9 cellular contexts compared by ENCODE assay signal in the genomic region with DNA sequence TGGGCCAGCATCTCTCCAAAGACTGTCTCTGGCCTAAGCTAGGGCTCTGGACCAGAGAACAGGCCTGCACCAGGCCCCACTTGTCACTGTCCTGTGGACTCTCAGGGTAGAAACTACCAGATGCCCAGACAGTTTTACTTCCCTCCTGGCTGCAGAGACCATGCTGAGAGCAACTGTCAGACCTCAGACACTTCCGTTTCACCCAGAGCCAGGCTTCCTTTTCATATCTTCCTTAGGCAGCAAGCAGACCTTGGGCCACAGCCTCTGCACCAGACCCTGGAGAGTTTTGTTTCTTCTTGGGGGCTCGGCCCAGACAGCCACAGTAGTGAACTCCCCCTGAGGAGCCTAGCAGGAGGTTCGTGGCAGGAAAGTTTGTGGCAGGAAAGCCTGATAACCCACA. TPM values are rescaled to one million over a fixed set of nuclear protein-coding genes. Genes with fewer than 3 reads are reported as not detected.
DNase-seq lines count a peak whose midpoint lies in the region; ATAC-seq and TF ChIP-seq lines count a peak whose summit lies in the region.
"Had no signal": no experiment of that assay in that cellular context is flagged by ENCODE, and none has a peak within 500 bp of the region (broad histone marks: within the 10 kb centered on the region; RNA-seq: fewer than 3 reads in every experiment).

No MANE protein-coding gene starts in this region.

- peak overlapping the region; percentile 67 to 96 (median 77) for H3K27ac Mint-ChIP-seq in CD4-positive, alpha-beta memory T cell
- H3K27ac Mint-ChIP-seq in activated CD4-positive, alpha-beta memory T cell treated with anti-CD3 and anti-CD28 coated beads, Interleukin-2, amount 10 ng/mL, durations not matched to agents 7 days and 5 days: peak overlapping the region; percentile 87
- H3K27ac Mint-ChIP-seq in natural killer cell: peak overlapping the region; percentile 47 to 84

- H3K4me3 Mint-ChIP-seq in CD4-positive, alpha-beta memory T cell: peak overlapping the region in 7 of 8 donors; percentile 57 to 82 (median 71)
- H3K4me3 Mint-ChIP-seq in activated CD4-positive, alpha-beta memory T cell treated with anti-CD3 and anti-CD28 coated beads, Interleukin-2, amount 10 ng/mL, durations not matched to agents 7 days and 5 days: no peak overlapping the region
- peak overlapping the region; percentile 14 for H3K4me3 Mint-ChIP-seq in natural killer cell

- CTCF ChIA-PET in CD4-positive, alpha-beta memory T cell (lab: Charles Lee; ENCODE audit: partially characterized antibody): interaction anchor here (3.3 kb wide), 1 partner anchor 24 kb away, joined by 11 read pairs; no protein-coding TSS in a partner anchor
- CTCF ChIA-PET in activated CD4-positive, alpha-beta memory T cell treated with anti-CD3 and anti-CD28 coated beads, Interleukin-2, amount 10 ng/mL, durations not matched to agents 7 days and 5 days (lab: Charles Lee): interaction anchor here (6.2 kb wide), 1 partner anchor 11 kb away, joined by 58 read pairs; a partner anchor contains a TSS
- CTCF ChIA-PET in PC-3 (lab: Charles Lee): no interaction called here

- no peaks in the 10 kb centered on the region for H3K9me3 ChIP-seq in CD4-positive, alpha-beta memory T cell (ENCODE audit: control insufficient read depth in 1 of 2, low read length in 2 of 2)
- H3K9me3 ChIP-seq in PC-3 (ENCODE audit: low read length): no peaks in the 10 kb centered on the region
- H3K9me3 ChIP-seq: suprapubic skin had no signal

- ATAC-seq in GM19324 (IDR thresholded peaks at IDR 0.05; ENCODE audit: low FRiP score, unreplicated experiment) (peak; percentile 36), HG03280 (IDR thresholded peaks at IDR 0.05; ENCODE audit: unreplicated experiment) (peak; percentile 43), natural killer cell (peak; percentile 70 to 79 (median 78)), PC-3 (no peak)

- no peak overlapping the region for H2AFZ ChIP-seq in PC-3 (ENCODE audit: low read length)

- H3K36me3 Mint-ChIP-seq in CD4-positive, alpha-beta memory T cell: no peaks in the 10 kb centered on the region
- H3K36me3 Mint-ChIP-seq in activated CD4-positive, alpha-beta memory T cell treated with anti-CD3 and anti-CD28 coated beads, Interleukin-2, amount 10 ng/mL, durations not matched to agents 7 days and 5 days (ENCODE audit: low read depth): peaks cover 2% of the 10 kb centered on the region
- no peaks in the 10 kb centered on the region for H3K36me3 Mint-ChIP-seq in natural killer cell

- H3K9me3 Mint-ChIP-seq in CD4-positive, alpha-beta memory T cell: no peaks in the 10 kb centered on the region
- no peaks in the 10 kb centered on the region for H3K9me3 Mint-ChIP-seq in activated CD4-positive, alpha-beta memory T cell treated with anti-CD3 and anti-CD28 coated beads, Interleukin-2, amount 10 ng/mL, durations not matched to agents 7 days and 5 days
- H3K9me3 Mint-ChIP-seq in natural killer cell: no peaks in the 10 kb centered on the region

- H3K4me2 ChIP-seq in PC-3 (ENCODE audit: low read length): no peak overlapping the region

- no peak overlapping the region for H3K4me3 ChIP-seq in CD4-positive, alpha-beta memory T cell (ENCODE audit: low read length in 2 of 2)
- H3K4me3 ChIP-seq in PC-3 (ENCODE audit: low read length): no peak overlapping the region
- H3K4me3 ChIP-seq: suprapubic skin had no signal

- POLR2A ChIA-PET in CD4-positive, alpha-beta memory T cell (lab: Charles Lee; ENCODE audit: partially characterized antibody): interaction anchor here (4.5 kb wide), 1 partner anchor 11 kb away, joined by 42 read pairs; a partner anchor contains a TSS
- POLR2A ChIA-PET in activated CD4-positive, alpha-beta memory T cell treated with anti-CD3 and anti-CD28 coated beads, Interleukin-2, amount 10 ng/mL, durations not matched to agents 7 days and 5 days (lab: Charles Lee): interaction anchor here (0.9 to 5.0 kb wide), 3 partner anchors 12 to 340 kb away, joined by 3 to 76 read pairs (median 3); a partner anchor contains a TSS
- POLR2A ChIA-PET in PC-3 (lab: Charles Lee; ENCODE audit: unreplicated experiment): no interaction called here

- intact Hi-C loops in CD4-positive, alpha-beta memory T cell (cut with micrococcal nuclease): no loop called here
- intact Hi-C loops in natural killer cell (cut with micrococcal nuclease) (no loop called here), PC-3 (cut with micrococcal nuclease) (no loop called here)

- no peaks in the 10 kb centered on the region for H3K9me2 ChIP-seq in PC-3 (replicated peaks; ENCODE audit: low read length)

- no peaks in the 10 kb centered on the region for H3K27me3 Mint-ChIP-seq in CD4-positive, alpha-beta memory T cell
- no peaks in the 10 kb centered on the region for H3K27me3 Mint-ChIP-seq in activated CD4-positive, alpha-beta memory T cell treated with anti-CD3 and anti-CD28 coated beads, Interleukin-2, amount 10 ng/mL, durations not matched to agents 7 days and 5 days
- no peaks in the 10 kb centered on the region for H3K27me3 Mint-ChIP-seq in natural killer cell (ENCODE audit: low read depth in 2 of 2)

- no peaks in the 10 kb centered on the region for H4K20me1 ChIP-seq in PC-3 (ENCODE audit: low read length)

- peak overlapping the region; percentile 23 for H3K27ac ChIP-seq in CD4-positive, alpha-beta memory T cell (ENCODE audit: low read depth, low read length)
- H3K27ac ChIP-seq in PC-3 (ENCODE audit: low read length): no peak overlapping the region
- H3K27ac ChIP-seq: suprapubic skin had no signal

- no peak for TF ChIP-seq CTCF in natural killer cell (IDR thresholded peaks at IDR 0.05)
- TF ChIP-seq CTCF in PC-3 (conservative IDR thresholded peaks at IDR 0.05; ENCODE audit: low read depth, low read length): no peak

- no peaks in the 10 kb centered on the region for H3K36me3 ChIP-seq in CD4-positive, alpha-beta memory T cell (ENCODE audit: insufficient read depth, low read length)
- no peaks in the 10 kb centered on the region for H3K36me3 ChIP-seq in PC-3 (ENCODE audit: low read depth, low read length)
- H3K36me3 ChIP-seq: suprapubic skin had no signal

- peak; percentile 5 to 43 (median 19) for DNase-seq in CD4-positive, alpha-beta memory T cell
- DNase-seq in activated CD4-positive, alpha-beta memory T cell treated with anti-CD3 and anti-CD28 coated beads, Interleukin-2, amount 10 ng/mL, durations not matched to agents 7 days and 5 days: peak; percentile 57
- DNase-seq in natural killer cell: no peak
- DNase-seq in effector CD4-positive, alpha-beta T cell: no peak
- DNase-seq in inferior parietal cortex (ENCODE audit: extremely low spot score): no peak
- DNase-seq in PC-3: no peak

- H3K4me1 ChIP-seq in CD4-positive, alpha-beta memory T cell (ENCODE audit: insufficient read depth, low read length): peaks cover 45% of the 10 kb centered on the region
- H3K4me1 ChIP-seq in PC-3 (ENCODE audit: insufficient read depth, low read length): no peaks in the 10 kb centered on the region
- H3K4me1 ChIP-seq: suprapubic skin had no signal

- BruUV-seq in PC-3 (replicated peaks; lab: Mats Ljungman, UMichigan): no TSS peak

- no peak overlapping the region for H3K9ac ChIP-seq in PC-3 (ENCODE audit: low read length)

- H3K4me1 Mint-ChIP-seq in CD4-positive, alpha-beta memory T cell: peaks cover 37 to 70% (median 48%) of the 10 kb centered on the region in 4 donors
- H3K4me1 Mint-ChIP-seq in activated CD4-positive, alpha-beta memory T cell treated with anti-CD3 and anti-CD28 coated beads, Interleukin-2, amount 10 ng/mL, durations not matched to agents 7 days and 5 days: peaks cover 62% of the 10 kb centered on the region
- H3K4me1 Mint-ChIP-seq in natural killer cell: peaks cover 27 to 33% of the 10 kb centered on the region in 2 donors

- no peaks in the 10 kb centered on the region for H3F3A ChIP-seq in PC-3 (ENCODE audit: low read length, unreplicated experiment)

- H3K27me3 ChIP-seq in CD4-positive, alpha-beta memory T cell (ENCODE audit: insufficient read depth, low read length): no peaks in the 10 kb centered on the region
- H3K27me3 ChIP-seq in PC-3 (ENCODE audit: low read length): no peaks in the 10 kb centered on the region
- H3K27me3 ChIP-seq: suprapubic skin had no signal

- no peaks in the 10 kb centered on the region for H3K79me2 ChIP-seq in PC-3 (ENCODE audit: low read length)

RNA-seq across cellular contexts. Expression of a gene that starts 12.1 kb away (rescaled TPM):
- 10 to 100 TPM; 47.1 to 52.0 TPM for total RNA-seq in CD4-positive, alpha-beta memory T cell
- polyA plus RNA-seq in CD4-positive, alpha-beta memory T cell: 10 to 100 TPM in 1 of 2 donors, 1 to 10 TPM in 1; 9.5 to 22.4 TPM
- total RNA-seq in activated CD4-positive, alpha-beta memory T cell treated with anti-CD3 and anti-CD28 coated beads, Interleukin-2, amount 10 ng/mL, durations not matched to agents 7 days and 5 days: 10 to 100 TPM; 40.8 to 41.7 TPM
- total RNA-seq in natural killer cell: 10 to 100 TPM; 39.4 to 59.1 (median 42.1) TPM
- 7.1 and 8.8 TPM in 2 replicates for total RNA-seq in PC-3 (2014; rRNA removed)

Comparison
In these comparisons a context has a peak if more than half of its experiments do, and no peak if none do; other contexts are left out.
1. DNase-seq: peak in CD4-positive, alpha-beta memory T cell (5 of 5) and activated CD4-positive, alpha-beta memory T cell treated with anti-CD3 and anti-CD28 coated beads, Interleukin-2, amount 10 ng/mL, durations not matched to agents 7 days and 5 days (single experiment); none in natural killer cell (single experiment), effector CD4-positive, alpha-beta T cell (single experiment), inferior parietal cortex (single experiment) and PC-3 (single experiment).
2. Peak in every context shown above with its lines, with median percentiles within 50 percentile points of each other: H3K27ac Mint-ChIP-seq.